9 cellular contexts compared by ENCODE assay signal in the genomic region with DNA sequence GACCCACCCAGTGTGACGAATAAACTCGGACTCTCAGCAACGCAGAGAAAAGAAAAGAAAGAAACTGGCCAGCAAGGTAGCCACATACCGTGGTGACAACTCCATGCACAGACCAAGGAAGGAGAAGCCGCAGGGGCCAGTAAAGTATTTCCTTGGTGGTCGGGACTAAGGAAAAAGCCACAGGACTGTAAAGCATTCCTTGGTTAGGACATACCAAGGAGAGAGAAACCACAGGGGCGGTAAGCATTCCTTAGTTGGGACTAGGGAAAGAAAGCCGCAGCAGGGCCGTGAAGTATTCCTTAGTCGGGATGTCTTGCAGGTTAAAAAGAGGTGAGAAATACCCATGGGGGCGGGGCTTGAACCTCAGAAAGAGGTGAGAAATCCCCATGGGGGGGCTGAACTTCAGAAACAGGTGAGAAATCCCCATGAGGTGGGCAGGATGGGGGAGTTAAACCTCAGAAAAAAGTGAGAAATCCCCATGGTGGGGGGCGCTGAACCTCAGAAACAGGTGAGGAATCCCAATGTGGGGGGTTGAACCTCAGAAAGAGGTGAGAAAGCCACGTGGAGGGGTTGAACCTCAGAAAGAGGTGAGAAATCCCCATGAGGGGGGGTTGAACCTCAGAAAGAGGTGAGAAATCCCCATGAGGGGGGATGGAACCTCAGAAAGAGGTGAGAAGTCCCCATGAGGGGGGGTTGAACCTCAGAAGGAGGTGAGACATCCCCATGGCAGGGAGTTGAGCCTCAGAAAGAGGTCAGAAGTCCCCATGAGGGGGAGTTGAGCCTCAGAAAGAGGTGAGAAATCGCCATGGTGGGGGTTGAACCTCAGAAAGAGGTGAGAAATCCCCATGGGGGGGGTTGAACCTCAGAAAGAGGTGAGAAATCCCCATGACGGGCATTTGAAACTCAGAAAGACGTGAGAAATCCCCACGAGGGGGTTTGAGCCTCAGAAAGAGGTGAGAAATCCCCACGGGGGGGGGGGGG. TPM values are rescaled to one million over a fixed set of nuclear protein-coding genes. Genes with fewer than 3 reads are reported as not detected.
A peak's percentile ranks its signal among the peaks of the same experiment; 100 is the strongest.
DNase-seq lines count a peak whose midpoint lies in the region; FAIRE-seq and TF ChIP-seq lines count a peak whose summit lies in the region.
"Had no signal": no experiment of that assay in that cellular context is flagged by ENCODE, and none has a peak within 500 bp of the region (broad histone marks: within the 10 kb centered on the region; RNA-seq: fewer than 3 reads in every experiment).

No MANE protein-coding gene starts in this region.

- H3K9me3 Mint-ChIP-seq in activated T-helper 2 cell treated with anti-CD3 and anti-CD28 coated beads, Interferon-gamma antibody, Interleukin-2, Interleukin-4, amounts not matched to agents 10 μg/mL and 5 μg/mL and 100 μg/mL, durations not matched to agents 14 hours and 24 hours and 36 hours: peaks cover 4% of the 10 kb centered on the region

- intact Hi-C loops in activated T-helper 2 cell treated with anti-CD3 and anti-CD28 coated beads, Interferon-gamma antibody, Interleukin-2, Interleukin-4, amounts not matched to agents 10 μg/mL and 5 μg/mL and 100 μg/mL, durations not matched to agents 14 hours and 24 hours and 36 hours (cut with micrococcal nuclease): no loop called here

- TF ChIP-seq CTCF in suprapubic skin (IDR thresholded peaks at IDR 0.05) (no peak), foreskin fibroblast (IDR thresholded peaks at IDR 0.05; ENCODE audit: low read depth, low read length) (no peak)

- H3K27me3 Mint-ChIP-seq in activated T-helper 2 cell treated with anti-CD3 and anti-CD28 coated beads, Interferon-gamma antibody, Interleukin-2, Interleukin-4, amounts not matched to agents 10 μg/mL and 5 μg/mL and 100 μg/mL, durations not matched to agents 14 hours and 24 hours and 36 hours (ENCODE audit: low read depth): peaks cover 7% of the 10 kb centered on the region

- WGBS in suprapubic skin: 79% methylated on average over 18 of the region's 18 CpGs

- no peaks in the 10 kb centered on the region for H3K27me3 ChIP-seq in suprapubic skin

- no peaks in the 10 kb centered on the region for H3K36me3 ChIP-seq in suprapubic skin

- H3K4me1 Mint-ChIP-seq in activated T-helper 2 cell treated with anti-CD3 and anti-CD28 coated beads, Interferon-gamma antibody, Interleukin-2, Interleukin-4, amounts not matched to agents 10 μg/mL and 5 μg/mL and 100 μg/mL, durations not matched to agents 14 hours and 24 hours and 36 hours (ENCODE audit: low read depth): peaks cover 20% of the 10 kb centered on the region

- no peak overlapping the region for H3K4me3 Mint-ChIP-seq in activated T-helper 2 cell treated with anti-CD3 and anti-CD28 coated beads, Interferon-gamma antibody, Interleukin-2, Interleukin-4, amounts not matched to agents 10 μg/mL and 5 μg/mL and 100 μg/mL, durations not matched to agents 14 hours and 24 hours and 36 hours (ENCODE audit: low read depth)

- H3K9me3 ChIP-seq in suprapubic skin: no peaks in the 10 kb centered on the region

- DNase-seq in stimulated activated CD4-positive, alpha-beta T cell treated with anti-CD3 and anti-CD28 coated beads, Interleukin-1b, Interleukin-23, amount 100 ng/mL, for 48 hours: peak; percentile 32
- no peak for DNase-seq in stimulated activated CD4-positive, alpha-beta T cell treated with anti-CD3 and anti-CD28 coated beads, Interleukin-2, amount 100 ng/mL, for 48 hours
- no peak for DNase-seq in activated T-helper 2 cell treated with anti-CD3 and anti-CD28 coated beads, Interferon-gamma antibody, Interleukin-2, Interleukin-4, amounts not matched to agents 10 μg/mL and 5 μg/mL and 100 μg/mL, durations not matched to agents 14 hours and 24 hours and 36 hours (ENCODE audit: low spot score)
- peak; percentile 96 for DNase-seq in islet precursor cell
- no peak for DNase-seq in HuH-7.5 (ENCODE audit: low spot score)
- no peak for DNase-seq in suprapubic skin (ENCODE audit: low spot score in 2 of 2)
- no peak for DNase-seq in GM12891 (ENCODE audit: insufficient read length, low spot score)
- DNase-seq in foreskin fibroblast: no peak

- H3K4me1 ChIP-seq in suprapubic skin: no peaks in the 10 kb centered on the region
- H3K4me1 ChIP-seq: parathyroid adenoma had no signal

- no peak for TF ChIP-seq EP300 in suprapubic skin (IDR thresholded peaks at IDR 0.05)

- no peak overlapping the region for H3K27ac ChIP-seq in suprapubic skin
- H3K27ac ChIP-seq: parathyroid adenoma had no signal

- no peak overlapping the region for H3K4me3 ChIP-seq in suprapubic skin
- H3K4me3 ChIP-seq in foreskin fibroblast (ENCODE audit: low read depth in 1 of 2, low read length in 2 of 2): no peak overlapping the region

- TF ChIP-seq POLR2A in suprapubic skin (IDR thresholded peaks at IDR 0.05) (no peak), GM12891 (IDR thresholded peaks at IDR 0.05; ENCODE audit: low read depth, low read length) (no peak)

- no peak for FAIRE-seq in GM12891 (lab: Jason Lieb, UNC)

- peak overlapping the region; percentile 29 for H3K27ac Mint-ChIP-seq in activated T-helper 2 cell treated with anti-CD3 and anti-CD28 coated beads, Interferon-gamma antibody, Interleukin-2, Interleukin-4, amounts not matched to agents 10 μg/mL and 5 μg/mL and 100 μg/mL, durations not matched to agents 14 hours and 24 hours and 36 hours

- no peaks in the 10 kb centered on the region for H3K36me3 Mint-ChIP-seq in activated T-helper 2 cell treated with anti-CD3 and anti-CD28 coated beads, Interferon-gamma antibody, Interleukin-2, Interleukin-4, amounts not matched to agents 10 μg/mL and 5 μg/mL and 100 μg/mL, durations not matched to agents 14 hours and 24 hours and 36 hours (ENCODE audit: low read depth)

TF ChIP-seq in GM12891, 5 proteins besides CTCF, POLR2A, EP300 and RAD21:
- TF ChIP-seq TAF1 (IDR thresholded peaks at IDR 0.05; ENCODE audit: low read depth, low read length): no peak
- TF ChIP-seq PAX5 (IDR thresholded peaks at IDR 0.05; ENCODE audit: insufficient read depth, low read length, severe bottlenecking): no peak
- no peak for TF ChIP-seq POLR2AphosphoS5 (IDR thresholded peaks at IDR 0.05; ENCODE audit: low read depth, low read length)
- TF ChIP-seq SPI1 (IDR thresholded peaks at IDR 0.05; ENCODE audit: low read depth, low read length): no peak
- TF ChIP-seq POU2F2 (IDR thresholded peaks at IDR 0.05; ENCODE audit: low read depth, low read length): no peak

RNA-seq across cellular contexts. Expression of a gene that starts 14.0 kb away (rescaled TPM):
- 22.9 and 24.2 TPM in 2 replicates for total RNA-seq in activated T-helper 2 cell treated with anti-CD3 and anti-CD28 coated beads, Interferon-gamma antibody, Interleukin-2, Interleukin-4, amounts not matched to agents 10 μg/mL and 5 μg/mL and 100 μg/mL, durations not matched to agents 14 hours and 24 hours and 36 hours
- 10 to 100 TPM; 15.5 to 21.9 (median 20.0) TPM for total RNA-seq in suprapubic skin
- 11.3 TPM for polyA plus RNA-seq in GM12891 (2012; ENCODE audit: low read depth, missing spikeins)

RNA-seq across cellular contexts. Expression of a gene that starts 59.0 kb away (rescaled TPM):
- total RNA-seq in activated T-helper 2 cell treated with anti-CD3 and anti-CD28 coated beads, Interferon-gamma antibody, Interleukin-2, Interleukin-4, amounts not matched to agents 10 μg/mL and 5 μg/mL and 100 μg/mL, durations not matched to agents 14 hours and 24 hours and 36 hours: 44.2 and 44.6 TPM in 2 replicates
- total RNA-seq in suprapubic skin: 10 to 100 TPM; 13.5 to 17.9 (median 15.2) TPM
- polyA plus RNA-seq in GM12891 (2012; ENCODE audit: low read depth, missing spikeins): 21.4 TPM

Comparison
In these comparisons a context has a peak if more than half of its experiments do, and no peak if none do; other contexts are left out.
1. DNase-seq: peak in stimulated activated CD4-positive, alpha-beta T cell treated with anti-CD3 and anti-CD28 coated beads, Interleukin-1b, Interleukin-23, amount 100 ng/mL, for 48 hours (single experiment) and islet precursor cell (single experiment); none in stimulated activated CD4-positive, alpha-beta T cell treated with anti-CD3 and anti-CD28 coated beads, Interleukin-2, amount 100 ng/mL, for 48 hours (0 of 2), activated T-helper 2 cell treated with anti-CD3 and anti-CD28 coated beads, Interferon-gamma antibody, Interleukin-2, Interleukin-4, amounts not matched to agents 10 μg/mL and 5 μg/mL and 100 μg/mL, durations not matched to agents 14 hours and 24 hours and 36 hours (single experiment), HuH-7.5 (single experiment), suprapubic skin (0 of 2), GM12891 (single experiment) and foreskin fibroblast (0 of 2).